Comparison of ENCODE assay signal across 12 cellular contexts in the genomic region with DNA sequence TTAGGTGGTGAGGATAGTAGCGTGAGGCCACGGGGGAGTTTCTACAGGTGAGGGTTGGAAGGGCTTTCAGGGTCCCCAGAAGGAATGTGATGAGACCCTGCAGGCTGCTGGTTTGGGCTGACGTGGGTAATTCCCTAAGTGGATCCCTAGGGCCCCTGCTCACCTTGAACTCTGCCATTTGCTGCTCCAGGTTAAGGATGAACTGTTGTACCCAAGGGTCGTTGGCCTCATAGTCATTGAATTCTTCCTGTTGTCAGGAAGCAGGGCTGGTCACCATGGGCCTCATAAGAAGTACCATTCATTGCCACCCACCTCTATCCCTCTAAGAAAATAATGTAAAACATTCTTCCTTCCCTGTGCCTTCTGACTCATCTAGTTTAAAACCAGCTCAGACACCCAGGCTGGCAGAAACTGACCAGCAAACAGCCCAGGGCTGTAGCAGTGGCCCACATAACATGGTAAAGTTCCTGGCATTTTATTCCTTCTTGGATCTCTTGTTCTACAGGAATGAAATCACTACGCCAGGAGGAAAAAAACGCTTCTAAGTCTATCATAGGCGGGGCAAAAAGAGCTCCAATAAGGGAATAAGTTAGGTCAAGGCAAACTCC.
DNase-seq lines count a peak whose midpoint lies in the region; ATAC-seq and TF ChIP-seq lines count a peak whose summit lies in the region.
"Had no signal": no experiment of that assay in that cellular context is flagged by ENCODE, and none has a peak within 500 bp of the region (broad histone marks: within the 10 kb centered on the region; RNA-seq: fewer than 3 reads in every experiment).

No MANE protein-coding gene starts in this region.

- POLR2A ChIA-PET in GM10248 (lab: Yijun Ruan, JAX): interaction anchor here (0.6 kb wide), 1 partner anchor 52 kb away, joined by 12 read pairs; no protein-coding TSS in a partner anchor

- no peak overlapping the region for H3K4me3 Mint-ChIP-seq in activated T-cell treated with anti-CD3 and anti-CD28 coated beads, Interleukin-2, amount 50 U/mL, for 24 hours
- H3K4me3 Mint-ChIP-seq in stimulated activated naive CD8-positive, alpha-beta T cell treated with anti-CD3 and anti-CD28 coated beads, Interleukin-15, amount 100 ng/mL, for 72 hours: no peak overlapping the region
- H3K4me3 Mint-ChIP-seq: activated CD4-positive, alpha-beta memory T cell treated with anti-CD3 and anti-CD28 coated beads, Interleukin-2, amount 10 ng/mL, durations not matched to agents 7 days and 5 days; T-helper 2 cell treated with Interferon-gamma antibody and Interleukin-4, amounts not matched to agents 5 μg/mL and 100 μg/mL, for 36 hours had no signal

- no peaks in the 10 kb centered on the region for H3K9me3 Mint-ChIP-seq in activated T-cell treated with anti-CD3 and anti-CD28 coated beads, Interleukin-2, amount 50 U/mL, for 24 hours
- H3K9me3 Mint-ChIP-seq in stimulated activated naive CD8-positive, alpha-beta T cell treated with anti-CD3 and anti-CD28 coated beads, Interleukin-15, amount 100 ng/mL, for 72 hours: no peaks in the 10 kb centered on the region
- H3K9me3 Mint-ChIP-seq: activated CD4-positive, alpha-beta memory T cell treated with anti-CD3 and anti-CD28 coated beads, Interleukin-2, amount 10 ng/mL, durations not matched to agents 7 days and 5 days; T-helper 2 cell treated with Interferon-gamma antibody and Interleukin-4, amounts not matched to agents 5 μg/mL and 100 μg/mL, for 36 hours had no signal

- peak; percentile 68 for ATAC-seq in SK-N-SH treated with all-trans-retinoic acid at 6 μM for 48 hours
- no peak for ATAC-seq in stimulated activated naive CD8-positive, alpha-beta T cell treated with anti-CD3 and anti-CD28 coated beads, Interleukin-15, amount 100 ng/mL, for 72 hours
- ATAC-seq in HG03159 (IDR thresholded peaks at IDR 0.05; ENCODE audit: unreplicated experiment): no peak

- peaks cover 72% of the 10 kb centered on the region for H3K36me3 Mint-ChIP-seq in activated T-cell treated with anti-CD3 and anti-CD28 coated beads, Interleukin-2, amount 50 U/mL, for 24 hours (ENCODE audit: low read depth)

- no peak for TF ChIP-seq CTCF in GM10248 (IDR thresholded peaks at IDR 0.05; ENCODE audit: control extremely low read depth, extremely low read depth, low read depth, missing control alignments)

- H3K27me3 Mint-ChIP-seq in activated T-cell treated with anti-CD3 and anti-CD28 coated beads, Interleukin-2, amount 50 U/mL, for 24 hours: no peaks in the 10 kb centered on the region
- no peaks in the 10 kb centered on the region for H3K27me3 Mint-ChIP-seq in stimulated activated naive CD8-positive, alpha-beta T cell treated with anti-CD3 and anti-CD28 coated beads, Interleukin-15, amount 100 ng/mL, for 72 hours
- H3K27me3 Mint-ChIP-seq: activated CD4-positive, alpha-beta memory T cell treated with anti-CD3 and anti-CD28 coated beads, Interleukin-2, amount 10 ng/mL, durations not matched to agents 7 days and 5 days had no signal

- DNase-seq in activated T-cell treated with anti-CD3 and anti-CD28 coated beads, Interleukin-2, amount 50 U/mL, for 24 hours: no peak
- DNase-seq in activated T-cell treated with anti-CD3 and anti-CD28 coated beads for 4 hours (no peak), fibroblast of peridontal ligament (ENCODE audit: extremely low read depth) (peak; percentile 49), GM10248 (ENCODE audit: extremely low spot score) (no peak), D341Med (ENCODE audit: low spot score) (no peak)
- no peak for DNase-seq in stimulated activated naive CD8-positive, alpha-beta T cell treated with anti-CD3 and anti-CD28 coated beads, Interleukin-15, amount 100 ng/mL, for 72 hours
- DNase-seq: activated CD4-positive, alpha-beta memory T cell treated with anti-CD3 and anti-CD28 coated beads, Interleukin-2, amount 10 ng/mL, durations not matched to agents 7 days and 5 days; Karpas-422; NCI-H2081 had no signal

- CTCF ChIA-PET in GM10248 (lab: Yijun Ruan, JAX): no interaction called here

- H3K27ac Mint-ChIP-seq in activated T-cell treated with anti-CD3 and anti-CD28 coated beads, Interleukin-2, amount 50 U/mL, for 24 hours: peak overlapping the region; percentile 81
- H3K27ac Mint-ChIP-seq in stimulated activated naive CD8-positive, alpha-beta T cell treated with anti-CD3 and anti-CD28 coated beads, Interleukin-15, amount 100 ng/mL, for 72 hours: peak overlapping the region; percentile 41 to 44
- H3K27ac Mint-ChIP-seq: activated CD4-positive, alpha-beta memory T cell treated with anti-CD3 and anti-CD28 coated beads, Interleukin-2, amount 10 ng/mL, durations not matched to agents 7 days and 5 days; T-helper 2 cell treated with Interferon-gamma antibody and Interleukin-4, amounts not matched to agents 5 μg/mL and 100 μg/mL, for 36 hours had no signal

- peaks cover 18% of the 10 kb centered on the region for H3K4me1 Mint-ChIP-seq in activated T-cell treated with anti-CD3 and anti-CD28 coated beads, Interleukin-2, amount 50 U/mL, for 24 hours (ENCODE audit: low read depth)
- H3K4me1 Mint-ChIP-seq in stimulated activated naive CD8-positive, alpha-beta T cell treated with anti-CD3 and anti-CD28 coated beads, Interleukin-15, amount 100 ng/mL, for 72 hours: peaks cover 21% of the 10 kb centered on the region

TF ChIP-seq in SK-N-SH treated with all-trans-retinoic acid at 6 μM for 48 hours, 23 proteins besides CTCF, POLR2A, EP300 and RAD21:
- TF ChIP-seq OSR1 (CRISPR knock-in tag; IDR thresholded peaks at IDR 0.05) (no peak), TCF4 (CRISPR knock-in tag; IDR thresholded peaks at IDR 0.05; ENCODE audit: borderline replicate concordance) (no peak), GLIS3 (CRISPR knock-in tag; IDR thresholded peaks at IDR 0.05) (no peak), TSHZ2 (CRISPR knock-in tag; IDR thresholded peaks at IDR 0.05) (no peak), SNAI2 (CRISPR knock-in tag; IDR thresholded peaks at IDR 0.05) (no peak), BACH2 (CRISPR knock-in tag; IDR thresholded peaks at IDR 0.05; ENCODE audit: borderline replicate concordance) (no peak), ARNTL (CRISPR knock-in tag; IDR thresholded peaks at IDR 0.05; ENCODE audit: borderline replicate concordance, low read depth) (no peak), ZNF565 (CRISPR knock-in tag; conservative IDR thresholded peaks at IDR 0.05; ENCODE audit: low read depth) (no peak)
- TF ChIP-seq, protein P1, sequence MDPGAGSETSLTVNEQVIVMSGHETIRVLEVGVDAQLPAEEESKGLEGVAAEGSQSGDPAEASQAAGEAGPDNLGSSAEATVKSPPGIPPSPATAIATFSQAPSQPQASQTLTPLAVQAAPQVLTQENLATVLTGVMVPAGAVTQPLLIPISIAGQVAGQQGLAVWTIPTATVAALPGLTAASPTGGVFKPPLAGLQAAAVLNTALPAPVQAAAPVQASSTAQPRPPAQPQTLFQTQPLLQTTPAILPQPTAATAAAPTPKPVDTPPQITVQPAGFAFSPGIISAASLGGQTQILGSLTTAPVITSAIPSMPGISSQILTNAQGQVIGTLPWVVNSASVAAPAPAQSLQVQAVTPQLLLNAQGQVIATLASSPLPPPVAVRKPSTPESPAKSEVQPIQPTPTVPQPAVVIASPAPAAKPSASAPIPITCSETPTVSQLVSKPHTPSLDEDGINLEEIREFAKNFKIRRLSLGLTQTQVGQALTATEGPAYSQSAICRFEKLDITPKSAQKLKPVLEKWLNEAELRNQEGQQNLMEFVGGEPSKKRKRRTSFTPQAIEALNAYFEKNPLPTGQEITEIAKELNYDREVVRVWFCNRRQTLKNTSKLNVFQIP (CRISPR knock-in tag; IDR thresholded peaks at IDR 0.05; ENCODE audit: borderline replicate concordance, low read depth): no peak
